ENCODE assay signal across 1 cellular context in the genomic region with DNA sequence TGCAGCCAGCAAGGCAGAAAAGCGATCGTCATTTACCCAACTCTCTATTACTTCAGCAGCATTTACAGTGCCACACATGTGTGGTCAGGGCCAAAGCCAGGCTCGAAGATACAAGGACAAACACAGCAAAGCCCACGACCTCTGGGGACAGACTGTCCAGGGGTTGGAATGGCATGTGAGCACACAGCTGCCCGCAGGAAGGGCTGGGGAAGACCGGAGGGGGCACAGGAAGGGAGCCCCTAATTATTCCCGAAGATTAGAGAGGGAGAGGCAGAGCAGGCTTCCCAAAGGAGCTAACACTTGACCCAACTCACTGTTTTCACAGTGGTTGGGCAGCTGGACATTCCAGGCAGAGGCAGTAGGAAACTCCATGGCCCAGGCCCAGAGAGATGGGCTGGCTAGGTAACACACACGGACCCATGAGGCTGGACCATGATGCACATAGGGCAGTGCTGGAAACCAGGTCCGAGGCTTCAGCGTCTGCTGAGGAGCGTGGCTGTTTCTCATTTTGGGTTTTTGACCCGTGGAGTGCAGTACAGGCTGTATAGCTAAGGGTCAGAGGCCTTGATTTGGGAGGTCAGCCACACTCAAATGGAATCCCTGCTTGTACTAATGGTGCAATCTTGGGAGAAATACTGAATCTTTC.
TF ChIP-seq lines count a peak whose summit lies in the region.

No MANE protein-coding gene starts in this region.

TF ChIP-seq in HepG2, 621 proteins besides CTCF, POLR2A, EP300 and RAD21 (continued from another document and continues in another):
- no peak for TF ChIP-seq MAFG (CRISPR knock-in tag; IDR thresholded peaks at IDR 0.05)
- TF ChIP-seq PLRG1 (conservative IDR thresholded peaks at IDR 0.05) = no peak
- TF ChIP-seq ZNF431 (CRISPR knock-in tag; IDR thresholded peaks at IDR 0.05; ENCODE audit: borderline replicate concordance, low read depth) = no peak
- TF ChIP-seq, protein P1, sequence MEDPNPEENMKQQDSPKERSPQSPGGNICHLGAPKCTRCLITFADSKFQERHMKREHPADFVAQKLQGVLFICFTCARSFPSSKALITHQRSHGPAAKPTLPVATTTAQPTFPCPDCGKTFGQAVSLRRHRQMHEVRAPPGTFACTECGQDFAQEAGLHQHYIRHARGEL (CRISPR knock-in tag; IDR thresholded peaks at IDR 0.05) = 0 out of 2 replicates have a peak, but pooled peaks have one; percentile 40
- no peak for TF ChIP-seq ZNF772 (CRISPR knock-in tag; IDR thresholded peaks at IDR 0.05)
- TF ChIP-seq, protein P2, sequence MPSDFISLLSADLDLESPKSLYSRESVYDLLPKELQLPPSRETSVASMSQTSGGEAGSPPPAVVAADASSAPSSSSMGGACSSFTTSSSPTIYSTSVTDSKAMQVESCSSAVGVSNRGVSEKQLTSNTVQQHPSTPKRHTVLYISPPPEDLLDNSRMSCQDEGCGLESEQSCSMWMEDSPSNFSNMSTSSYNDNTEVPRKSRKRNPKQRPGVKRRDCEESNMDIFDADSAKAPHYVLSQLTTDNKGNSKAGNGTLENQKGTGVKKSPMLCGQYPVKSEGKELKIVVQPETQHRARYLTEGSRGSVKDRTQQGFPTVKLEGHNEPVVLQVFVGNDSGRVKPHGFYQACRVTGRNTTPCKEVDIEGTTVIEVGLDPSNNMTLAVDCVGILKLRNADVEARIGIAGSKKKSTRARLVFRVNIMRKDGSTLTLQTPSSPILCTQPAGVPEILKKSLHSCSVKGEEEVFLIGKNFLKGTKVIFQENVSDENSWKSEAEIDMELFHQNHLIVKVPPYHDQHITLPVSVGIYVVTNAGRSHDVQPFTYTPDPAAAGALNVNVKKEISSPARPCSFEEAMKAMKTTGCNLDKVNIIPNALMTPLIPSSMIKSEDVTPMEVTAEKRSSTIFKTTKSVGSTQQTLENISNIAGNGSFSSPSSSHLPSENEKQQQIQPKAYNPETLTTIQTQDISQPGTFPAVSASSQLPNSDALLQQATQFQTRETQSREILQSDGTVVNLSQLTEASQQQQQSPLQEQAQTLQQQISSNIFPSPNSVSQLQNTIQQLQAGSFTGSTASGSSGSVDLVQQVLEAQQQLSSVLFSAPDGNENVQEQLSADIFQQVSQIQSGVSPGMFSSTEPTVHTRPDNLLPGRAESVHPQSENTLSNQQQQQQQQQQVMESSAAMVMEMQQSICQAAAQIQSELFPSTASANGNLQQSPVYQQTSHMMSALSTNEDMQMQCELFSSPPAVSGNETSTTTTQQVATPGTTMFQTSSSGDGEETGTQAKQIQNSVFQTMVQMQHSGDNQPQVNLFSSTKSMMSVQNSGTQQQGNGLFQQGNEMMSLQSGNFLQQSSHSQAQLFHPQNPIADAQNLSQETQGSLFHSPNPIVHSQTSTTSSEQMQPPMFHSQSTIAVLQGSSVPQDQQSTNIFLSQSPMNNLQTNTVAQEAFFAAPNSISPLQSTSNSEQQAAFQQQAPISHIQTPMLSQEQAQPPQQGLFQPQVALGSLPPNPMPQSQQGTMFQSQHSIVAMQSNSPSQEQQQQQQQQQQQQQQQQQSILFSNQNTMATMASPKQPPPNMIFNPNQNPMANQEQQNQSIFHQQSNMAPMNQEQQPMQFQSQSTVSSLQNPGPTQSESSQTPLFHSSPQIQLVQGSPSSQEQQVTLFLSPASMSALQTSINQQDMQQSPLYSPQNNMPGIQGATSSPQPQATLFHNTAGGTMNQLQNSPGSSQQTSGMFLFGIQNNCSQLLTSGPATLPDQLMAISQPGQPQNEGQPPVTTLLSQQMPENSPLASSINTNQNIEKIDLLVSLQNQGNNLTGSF (CRISPR knock-in tag; IDR thresholded peaks at IDR 0.05) = no peak
- no peak for TF ChIP-seq KLF6 (CRISPR knock-in tag; IDR thresholded peaks at IDR 0.05)
- no peak for TF ChIP-seq TBX2 (CRISPR knock-in tag; IDR thresholded peaks at IDR 0.05; ENCODE audit: borderline replicate concordance)
- TF ChIP-seq, protein P3, sequence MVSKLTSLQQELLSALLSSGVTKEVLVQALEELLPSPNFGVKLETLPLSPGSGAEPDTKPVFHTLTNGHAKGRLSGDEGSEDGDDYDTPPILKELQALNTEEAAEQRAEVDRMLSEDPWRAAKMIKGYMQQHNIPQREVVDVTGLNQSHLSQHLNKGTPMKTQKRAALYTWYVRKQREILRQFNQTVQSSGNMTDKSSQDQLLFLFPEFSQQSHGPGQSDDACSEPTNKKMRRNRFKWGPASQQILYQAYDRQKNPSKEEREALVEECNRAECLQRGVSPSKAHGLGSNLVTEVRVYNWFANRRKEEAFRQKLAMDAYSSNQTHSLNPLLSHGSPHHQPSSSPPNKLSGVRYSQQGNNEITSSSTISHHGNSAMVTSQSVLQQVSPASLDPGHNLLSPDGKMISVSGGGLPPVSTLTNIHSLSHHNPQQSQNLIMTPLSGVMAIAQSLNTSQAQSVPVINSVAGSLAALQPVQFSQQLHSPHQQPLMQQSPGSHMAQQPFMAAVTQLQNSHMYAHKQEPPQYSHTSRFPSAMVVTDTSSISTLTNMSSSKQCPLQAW (CRISPR knock-in tag; IDR thresholded peaks at IDR 0.05) = 0 out of 2 replicates have a peak, but pooled peaks have one; percentile 20
- no peak for TF ChIP-seq CENPX (CRISPR knock-in tag; IDR thresholded peaks at IDR 0.05)
- TF ChIP-seq MEIS1 (CRISPR knock-in tag; IDR thresholded peaks at IDR 0.05; ENCODE audit: borderline replicate concordance) = no peak
- TF ChIP-seq NR2F1 (CRISPR knock-in tag; IDR thresholded peaks at IDR 0.05) = no peak
- no peak for TF ChIP-seq NR2F2 (IDR thresholded peaks at IDR 0.05; ENCODE audit: borderline replicate concordance, low read depth)
- no peak for TF ChIP-seq ZNF350 (CRISPR knock-in tag; IDR thresholded peaks at IDR 0.05; ENCODE audit: borderline replicate concordance, low read depth)
- peak; percentile 22; the same call in 1 of the 2 replicates for TF ChIP-seq SALL1 (CRISPR knock-in tag; IDR thresholded peaks at IDR 0.05)
- TF ChIP-seq TEAD3 (CRISPR knock-in tag; optimal IDR thresholded peaks at IDR 0.05; ENCODE audit: borderline replicate concordance) = peak; percentile 16
- no peak for TF ChIP-seq SUZ12 (IDR thresholded peaks at IDR 0.05; ENCODE audit: low read depth, low read length)
- no peak for TF ChIP-seq ZNF605 (CRISPR knock-in tag; IDR thresholded peaks at IDR 0.05)
- TF ChIP-seq RAD51 (IDR thresholded peaks at IDR 0.05; ENCODE audit: borderline replicate concordance) = no peak
- TF ChIP-seq, protein P4, sequence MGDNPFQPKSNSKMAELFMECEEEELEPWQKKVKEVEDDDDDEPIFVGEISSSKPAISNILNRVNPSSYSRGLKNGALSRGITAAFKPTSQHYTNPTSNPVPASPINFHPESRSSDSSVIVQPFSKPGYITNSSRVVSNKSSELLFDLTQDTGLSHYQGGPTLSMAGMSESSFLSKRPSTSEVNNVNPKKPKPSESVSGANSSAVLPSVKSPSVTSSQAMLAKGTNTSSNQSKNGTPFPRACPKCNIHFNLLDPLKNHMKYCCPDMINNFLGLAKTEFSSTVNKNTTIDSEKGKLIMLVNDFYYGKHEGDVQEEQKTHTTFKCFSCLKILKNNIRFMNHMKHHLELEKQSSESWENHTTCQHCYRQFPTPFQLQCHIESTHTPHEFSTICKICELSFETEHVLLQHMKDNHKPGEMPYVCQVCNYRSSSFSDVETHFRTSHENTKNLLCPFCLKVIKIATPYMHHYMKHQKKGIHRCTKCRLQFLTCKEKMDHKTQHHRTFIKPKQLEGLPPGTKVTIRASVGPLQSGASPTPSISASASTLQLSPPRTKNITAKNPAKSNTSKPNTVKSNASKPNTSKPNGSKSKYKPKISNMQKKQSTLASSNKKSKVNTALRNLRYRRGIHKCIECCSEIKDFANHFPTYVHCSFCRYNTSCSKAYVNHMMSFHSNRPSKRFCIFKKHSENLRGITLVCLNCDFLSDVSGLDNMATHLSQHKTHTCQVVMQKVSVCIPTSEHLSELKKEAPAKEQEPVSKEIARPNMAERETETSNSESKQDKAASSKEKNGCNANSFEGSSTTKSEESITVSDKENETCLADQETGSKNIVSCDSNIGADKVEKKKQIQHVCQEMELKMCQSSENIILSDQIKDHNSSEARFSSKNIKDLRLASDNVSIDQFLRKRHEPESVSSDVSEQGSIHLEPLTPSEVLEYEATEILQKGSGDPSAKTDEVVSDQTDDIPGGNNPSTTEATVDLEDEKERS (CRISPR knock-in tag; IDR thresholded peaks at IDR 0.05) = no peak
- no peak for TF ChIP-seq ZNF781 (CRISPR knock-in tag; IDR thresholded peaks at IDR 0.05; ENCODE audit: borderline replicate concordance, not compliant biosample characterization)
- TF ChIP-seq HOXA5 (CRISPR knock-in tag; IDR thresholded peaks at IDR 0.05) = no peak
- TF ChIP-seq ZMYM4 (CRISPR knock-in tag; IDR thresholded peaks at IDR 0.05) = no peak
- TF ChIP-seq PITX1 (CRISPR knock-in tag; IDR thresholded peaks at IDR 0.05) = no peak
- TF ChIP-seq, protein P5, sequence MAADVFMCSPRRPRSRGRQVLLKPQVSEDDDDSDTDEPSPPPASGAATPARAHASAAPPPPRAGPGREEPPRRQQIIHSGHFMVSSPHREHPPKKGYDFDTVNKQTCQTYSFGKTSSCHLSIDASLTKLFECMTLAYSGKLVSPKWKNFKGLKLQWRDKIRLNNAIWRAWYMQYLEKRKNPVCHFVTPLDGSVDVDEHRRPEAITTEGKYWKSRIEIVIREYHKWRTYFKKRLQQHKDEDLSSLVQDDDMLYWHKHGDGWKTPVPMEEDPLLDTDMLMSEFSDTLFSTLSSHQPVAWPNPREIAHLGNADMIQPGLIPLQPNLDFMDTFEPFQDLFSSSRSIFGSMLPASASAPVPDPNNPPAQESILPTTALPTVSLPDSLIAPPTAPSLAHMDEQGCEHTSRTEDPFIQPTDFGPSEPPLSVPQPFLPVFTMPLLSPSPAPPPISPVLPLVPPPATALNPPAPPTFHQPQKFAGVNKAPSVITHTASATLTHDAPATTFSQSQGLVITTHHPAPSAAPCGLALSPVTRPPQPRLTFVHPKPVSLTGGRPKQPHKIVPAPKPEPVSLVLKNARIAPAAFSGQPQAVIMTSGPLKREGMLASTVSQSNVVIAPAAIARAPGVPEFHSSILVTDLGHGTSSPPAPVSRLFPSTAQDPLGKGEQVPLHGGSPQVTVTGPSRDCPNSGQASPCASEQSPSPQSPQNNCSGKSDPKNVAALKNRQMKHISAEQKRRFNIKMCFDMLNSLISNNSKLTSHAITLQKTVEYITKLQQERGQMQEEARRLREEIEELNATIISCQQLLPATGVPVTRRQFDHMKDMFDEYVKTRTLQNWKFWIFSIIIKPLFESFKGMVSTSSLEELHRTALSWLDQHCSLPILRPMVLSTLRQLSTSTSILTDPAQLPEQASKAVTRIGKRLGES (CRISPR knock-in tag; IDR thresholded peaks at IDR 0.05; ENCODE audit: borderline replicate concordance) = no peak
- TF ChIP-seq, protein P6, sequence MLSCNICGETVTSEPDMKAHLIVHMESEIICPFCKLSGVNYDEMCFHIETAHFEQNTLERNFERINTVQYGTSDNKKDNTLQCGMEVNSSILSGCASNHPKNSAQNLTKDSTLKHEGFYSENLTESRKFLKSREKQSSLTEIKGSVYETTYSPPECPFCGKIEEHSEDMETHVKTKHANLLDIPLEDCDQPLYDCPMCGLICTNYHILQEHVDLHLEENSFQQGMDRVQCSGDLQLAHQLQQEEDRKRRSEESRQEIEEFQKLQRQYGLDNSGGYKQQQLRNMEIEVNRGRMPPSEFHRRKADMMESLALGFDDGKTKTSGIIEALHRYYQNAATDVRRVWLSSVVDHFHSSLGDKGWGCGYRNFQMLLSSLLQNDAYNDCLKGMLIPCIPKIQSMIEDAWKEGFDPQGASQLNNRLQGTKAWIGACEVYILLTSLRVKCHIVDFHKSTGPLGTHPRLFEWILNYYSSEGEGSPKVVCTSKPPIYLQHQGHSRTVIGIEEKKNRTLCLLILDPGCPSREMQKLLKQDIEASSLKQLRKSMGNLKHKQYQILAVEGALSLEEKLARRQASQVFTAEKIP (CRISPR knock-in tag; IDR thresholded peaks at IDR 0.05; ENCODE audit: borderline replicate concordance) = no peak
- TF ChIP-seq ZNF703 (CRISPR knock-in tag; IDR thresholded peaks at IDR 0.05; ENCODE audit: borderline replicate concordance) = no peak
- TF ChIP-seq ZC3H13 (CRISPR knock-in tag; IDR thresholded peaks at IDR 0.05) = no peak
- peak; percentile 64; the same call in 1 of the 2 replicates for TF ChIP-seq ZNF629 (CRISPR knock-in tag; conservative IDR thresholded peaks at IDR 0.05)
- TF ChIP-seq MTF1 (CRISPR knock-in tag; IDR thresholded peaks at IDR 0.05) = no peak
- TF ChIP-seq GTF2F1 (IDR thresholded peaks at IDR 0.05; ENCODE audit: low read length) = no peak
- TF ChIP-seq, protein P7, sequence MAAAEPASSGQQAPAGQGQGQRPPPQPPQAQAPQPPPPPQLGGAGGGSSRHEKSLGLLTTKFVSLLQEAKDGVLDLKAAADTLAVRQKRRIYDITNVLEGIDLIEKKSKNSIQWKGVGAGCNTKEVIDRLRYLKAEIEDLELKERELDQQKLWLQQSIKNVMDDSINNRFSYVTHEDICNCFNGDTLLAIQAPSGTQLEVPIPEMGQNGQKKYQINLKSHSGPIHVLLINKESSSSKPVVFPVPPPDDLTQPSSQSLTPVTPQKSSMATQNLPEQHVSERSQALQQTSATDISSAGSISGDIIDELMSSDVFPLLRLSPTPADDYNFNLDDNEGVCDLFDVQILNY (CRISPR knock-in tag; conservative IDR thresholded peaks at IDR 0.05) = no peak
- 0 out of 2 replicates have a peak, but pooled peaks have one; percentile 17 for TF ChIP-seq ZFY (CRISPR knock-in tag; IDR thresholded peaks at IDR 0.05)
- TF ChIP-seq, protein P8, sequence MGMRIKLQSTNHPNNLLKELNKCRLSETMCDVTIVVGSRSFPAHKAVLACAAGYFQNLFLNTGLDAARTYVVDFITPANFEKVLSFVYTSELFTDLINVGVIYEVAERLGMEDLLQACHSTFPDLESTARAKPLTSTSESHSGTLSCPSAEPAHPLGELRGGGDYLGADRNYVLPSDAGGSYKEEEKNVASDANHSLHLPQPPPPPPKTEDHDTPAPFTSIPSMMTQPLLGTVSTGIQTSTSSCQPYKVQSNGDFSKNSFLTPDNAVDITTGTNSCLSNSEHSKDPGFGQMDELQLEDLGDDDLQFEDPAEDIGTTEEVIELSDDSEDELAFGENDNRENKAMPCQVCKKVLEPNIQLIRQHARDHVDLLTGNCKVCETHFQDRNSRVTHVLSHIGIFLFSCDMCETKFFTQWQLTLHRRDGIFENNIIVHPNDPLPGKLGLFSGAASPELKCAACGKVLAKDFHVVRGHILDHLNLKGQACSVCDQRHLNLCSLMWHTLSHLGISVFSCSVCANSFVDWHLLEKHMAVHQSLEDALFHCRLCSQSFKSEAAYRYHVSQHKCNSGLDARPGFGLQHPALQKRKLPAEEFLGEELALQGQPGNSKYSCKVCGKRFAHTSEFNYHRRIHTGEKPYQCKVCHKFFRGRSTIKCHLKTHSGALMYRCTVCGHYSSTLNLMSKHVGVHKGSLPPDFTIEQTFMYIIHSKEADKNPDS (CRISPR knock-in tag; IDR thresholded peaks at IDR 0.05) = no peak
- TF ChIP-seq GABPA (IDR thresholded peaks at IDR 0.05; ENCODE audit: low read depth, low read length) = no peak
- no peak for TF ChIP-seq GABPA (CRISPR knock-in tag; IDR thresholded peaks at IDR 0.05; ENCODE audit: low read depth)
- TF ChIP-seq, protein P9, sequence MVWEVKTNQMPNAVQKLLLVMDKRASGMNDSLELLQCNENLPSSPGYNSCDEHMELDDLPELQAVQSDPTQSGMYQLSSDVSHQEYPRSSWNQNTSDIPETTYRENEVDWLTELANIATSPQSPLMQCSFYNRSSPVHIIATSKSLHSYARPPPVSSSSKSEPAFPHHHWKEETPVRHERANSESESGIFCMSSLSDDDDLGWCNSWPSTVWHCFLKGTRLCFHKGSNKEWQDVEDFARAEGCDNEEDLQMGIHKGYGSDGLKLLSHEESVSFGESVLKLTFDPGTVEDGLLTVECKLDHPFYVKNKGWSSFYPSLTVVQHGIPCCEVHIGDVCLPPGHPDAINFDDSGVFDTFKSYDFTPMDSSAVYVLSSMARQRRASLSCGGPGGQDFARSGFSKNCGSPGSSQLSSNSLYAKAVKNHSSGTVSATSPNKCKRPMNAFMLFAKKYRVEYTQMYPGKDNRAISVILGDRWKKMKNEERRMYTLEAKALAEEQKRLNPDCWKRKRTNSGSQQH (CRISPR knock-in tag; IDR thresholded peaks at IDR 0.05; ENCODE audit: low read depth) = no peak
- no peak for TF ChIP-seq FLYWCH1 (CRISPR knock-in tag; IDR thresholded peaks at IDR 0.05)
